Comparison of ENCODE assay signal across 16 cellular contexts in genomic region chr5:35672995-35673394, GRCh38. TPM values are rescaled to one million over a fixed set of nuclear protein-coding genes. Genes with fewer than 3 reads are reported as not detected.
DNase-seq lines count a peak whose midpoint lies in the region; ATAC-seq, FAIRE-seq and TF ChIP-seq lines count a peak whose summit lies in the region.
"Had no signal": no experiment of that assay in that cellular context is flagged by ENCODE, and none has a peak within 500 bp of the region (broad histone marks: within the 10 kb centered on the region; RNA-seq: fewer than 3 reads in every experiment).

No MANE protein-coding gene starts in this region.

- DNase-seq in CD8-positive, alpha-beta memory T cell = peak in 3 of 5 donors; percentile 34 to 65 (median 60)
- no peak for DNase-seq in activated T-cell treated with anti-CD3 and anti-CD28 coated beads, Interleukin-2, amount 50 U/mL, for 4 hours
- DNase-seq in natural killer cell (no peak), mucosa of gallbladder (ENCODE audit: low spot score) (no peak), cerebellar cortex (ENCODE audit: low spot score) (no peak), HTR-8/SVneo (ENCODE audit: insufficient read length, low spot score) (no peak), AML-193 (lab: John Stamatoyannopoulos, UW) (no peak)
- DNase-seq: DMS153, islet precursor cell, NCI-H1048, occipital lobe, OCI-M1, uterus had no signal

- peaks cover 4 to 8% (median 5%) of the 10 kb centered on the region in 3 donors for H3K36me3 Mint-ChIP-seq in CD8-positive, alpha-beta memory T cell
- H3K36me3 Mint-ChIP-seq in activated T-cell treated with anti-CD3 and anti-CD28 coated beads, Interleukin-2, amount 50 U/mL, for 4 hours (ENCODE audit: insufficient read depth) = no peaks in the 10 kb centered on the region
- H3K36me3 Mint-ChIP-seq in natural killer cell = no peaks in the 10 kb centered on the region

- CTCF ChIA-PET in CD8-positive, alpha-beta memory T cell (lab: Charles Lee) = interaction anchor here (1.1 to 4.0 kb wide), 3 partner anchors 22 to 253 kb away, joined by 4 to 16 read pairs (median 4); no protein-coding TSS in a partner anchor

- peaks cover 44% of the 10 kb centered on the region for H3K4me1 ChIP-seq in CD8-positive, alpha-beta memory T cell (ENCODE audit: insufficient read depth, low read length)
- H3K4me1 ChIP-seq: body of pancreas, uterus had no signal

- FAIRE-seq in HTR-8/SVneo (lab: Jason Lieb, UNC) = no peak

- no peaks in the 10 kb centered on the region for H3K9me3 Mint-ChIP-seq in CD8-positive, alpha-beta memory T cell
- no peaks in the 10 kb centered on the region for H3K9me3 Mint-ChIP-seq in activated T-cell treated with anti-CD3 and anti-CD28 coated beads, Interleukin-2, amount 50 U/mL, for 4 hours
- no peaks in the 10 kb centered on the region for H3K9me3 Mint-ChIP-seq in natural killer cell

- H3K27ac ChIP-seq in CD8-positive, alpha-beta memory T cell (ENCODE audit: low read depth, low read length) = no peak overlapping the region
- H3K27ac ChIP-seq: body of pancreas, esophagus muscularis mucosa, uterus had no signal

- peak overlapping the region in 6 of 7 donors; percentile 17 to 84 (median 48) for H3K4me3 Mint-ChIP-seq in CD8-positive, alpha-beta memory T cell
- H3K4me3 Mint-ChIP-seq in activated T-cell treated with anti-CD3 and anti-CD28 coated beads, Interleukin-2, amount 50 U/mL, for 4 hours = no peak overlapping the region
- H3K4me3 Mint-ChIP-seq in natural killer cell = peak overlapping the region; percentile 84

- POLR2A ChIA-PET in CD8-positive, alpha-beta memory T cell (lab: Charles Lee) = no interaction called here

- peak; percentile 37 for ATAC-seq in HG03432 (IDR thresholded peaks at IDR 0.05; ENCODE audit: unreplicated experiment)
- ATAC-seq in activated T-cell treated with anti-CD3 and anti-CD28 coated beads, Interleukin-2, amount 50 U/mL, for 4 hours = peak; percentile 69 to 72
- ATAC-seq in natural killer cell = peak; percentile 58 to 74 (median 65)
- ATAC-seq: body of pancreas had no signal

- H3K4me3 ChIP-seq in CD8-positive, alpha-beta memory T cell (ENCODE audit: low read length) = peak overlapping the region; percentile 1
- H3K4me3 ChIP-seq: body of pancreas, esophagus muscularis mucosa, uterus had no signal

- peak overlapping the region in 7 of 8 donors; percentile 64 to 93 (median 82) for H3K27ac Mint-ChIP-seq in CD8-positive, alpha-beta memory T cell
- H3K27ac Mint-ChIP-seq in natural killer cell = peak overlapping the region; percentile 79 to 91

- H3K36me3 ChIP-seq in CD8-positive, alpha-beta memory T cell (ENCODE audit: insufficient read depth, low read length) = no peaks in the 10 kb centered on the region
- H3K36me3 ChIP-seq: esophagus muscularis mucosa, uterus had no signal

- intact Hi-C loops in natural killer cell (cut with micrococcal nuclease) = no loop called here

- TF ChIP-seq CTCF in natural killer cell (IDR thresholded peaks at IDR 0.05) = no peak

- H3K27me3 Mint-ChIP-seq in CD8-positive, alpha-beta memory T cell = no peaks in the 10 kb centered on the region
- no peaks in the 10 kb centered on the region for H3K27me3 Mint-ChIP-seq in activated T-cell treated with anti-CD3 and anti-CD28 coated beads, Interleukin-2, amount 50 U/mL, for 4 hours (ENCODE audit: low read depth)
- H3K27me3 Mint-ChIP-seq in natural killer cell (ENCODE audit: low read depth in 2 of 2) = no peaks in the 10 kb centered on the region

- no peaks in the 10 kb centered on the region for H3K9me3 ChIP-seq in CD8-positive, alpha-beta memory T cell (ENCODE audit: low read length)
- H3K9me3 ChIP-seq: body of pancreas, esophagus muscularis mucosa, uterus had no signal

- peaks cover 53 to 71% (median 67%) of the 10 kb centered on the region in 3 donors for H3K4me1 Mint-ChIP-seq in CD8-positive, alpha-beta memory T cell
- H3K4me1 Mint-ChIP-seq in activated T-cell treated with anti-CD3 and anti-CD28 coated beads, Interleukin-2, amount 50 U/mL, for 4 hours (ENCODE audit: low read depth) = peaks cover 55% of the 10 kb centered on the region
- H3K4me1 Mint-ChIP-seq in natural killer cell = peaks cover 34 to 60% of the 10 kb centered on the region in 2 donors

- no peaks in the 10 kb centered on the region for H3K27me3 ChIP-seq in CD8-positive, alpha-beta memory T cell (ENCODE audit: insufficient read depth, low read length, poor library complexity, severe bottlenecking)
- H3K27me3 ChIP-seq: body of pancreas, esophagus muscularis mucosa, uterus had no signal

RNA-seq across cellular contexts. Expression of gene SPEF2, which starts 55.3 kb away (rescaled TPM):
- total RNA-seq in CD8-positive, alpha-beta memory T cell = 1 to 10 TPM; 5.3 to 6.8 TPM
- 5.5 TPM for polyA plus RNA-seq in CD8-positive, alpha-beta memory T cell
- total RNA-seq in activated T-cell treated with anti-CD3 and anti-CD28 coated beads, Interleukin-2, amount 50 U/mL, for 4 hours = 1 to 10 TPM; 3.4 to 4.3 (median 3.4) TPM
- total RNA-seq in natural killer cell (10 to 100 TPM in 1 of 3 donors, 1 to 10 TPM in 2; 6.2 to 13.1 (median 8.5) TPM), mucosa of gallbladder (11.5 TPM)

Comparison
In these comparisons a context has a peak if more than half of its experiments do, and no peak if none do; other contexts are left out.
1. DNase-seq: peak in CD8-positive, alpha-beta memory T cell (3 of 5); none in activated T-cell treated with anti-CD3 and anti-CD28 coated beads, Interleukin-2, amount 50 U/mL, for 4 hours (single experiment), natural killer cell (single experiment), mucosa of gallbladder (single experiment), cerebellar cortex (single experiment), HTR-8/SVneo (single experiment) and AML-193 (0 of 2).
2. Peak in every context shown above with its lines, with median percentiles within 50 percentile points of each other: ATAC-seq.